ENCODE assay signal across 1 cellular context in the genomic region with DNA sequence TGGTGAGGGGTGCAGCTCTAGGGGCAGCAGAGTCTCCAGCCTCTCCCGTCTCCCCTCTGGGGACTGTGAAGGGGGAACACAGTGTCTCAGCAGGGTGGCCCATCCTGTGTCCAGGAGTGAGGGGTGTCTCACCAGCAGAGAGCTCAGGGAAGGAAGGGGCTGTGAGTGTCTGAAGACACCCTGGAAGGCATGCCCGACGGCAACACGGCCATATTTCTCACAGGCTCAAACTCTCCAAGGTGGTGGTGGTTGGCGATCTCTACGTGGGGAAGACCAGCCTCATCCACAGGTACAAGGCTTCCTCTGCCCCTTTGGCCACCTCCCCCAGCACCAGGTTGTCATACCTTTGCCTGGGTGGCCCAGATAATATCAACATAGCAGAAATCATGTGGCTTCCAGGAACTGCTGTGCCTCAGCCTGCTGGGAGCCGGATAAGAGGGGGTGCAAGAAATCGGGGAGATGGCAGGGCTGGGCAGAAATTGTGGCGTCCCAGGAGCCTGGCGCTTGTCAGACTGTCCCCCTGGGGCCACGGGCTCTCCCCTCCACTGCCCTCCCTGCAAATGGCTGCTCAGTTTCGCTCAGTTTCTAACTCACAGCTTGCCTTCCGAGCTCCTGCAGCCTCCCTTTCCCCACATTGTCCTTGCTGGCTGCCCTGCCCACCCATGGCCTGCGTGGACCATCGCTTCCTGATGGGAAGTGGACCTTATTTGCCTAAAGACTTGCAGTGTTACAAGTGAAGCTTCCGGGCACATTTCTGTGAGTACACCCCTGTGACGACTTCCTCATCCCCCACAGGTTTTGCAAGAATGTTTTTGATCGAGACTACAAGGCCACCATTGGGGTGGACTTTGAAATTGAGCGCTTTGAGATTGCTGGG.
TF ChIP-seq lines count a peak whose summit lies in the region.

No MANE protein-coding gene starts in this region.

TF ChIP-seq in HepG2, 621 proteins besides CTCF, POLR2A, EP300 and RAD21 (continued from another document):
- TF ChIP-seq CSRNP1 (CRISPR knock-in tag; IDR thresholded peaks at IDR 0.05) (peak; percentile 35; the same call in 1 of the 2 replicates), ZNF496 (CRISPR knock-in tag; IDR thresholded peaks at IDR 0.05; ENCODE audit: insufficient replicate concordance) (no peak)
